ENCODE assay signal across 1 cellular context in the genomic region with DNA sequence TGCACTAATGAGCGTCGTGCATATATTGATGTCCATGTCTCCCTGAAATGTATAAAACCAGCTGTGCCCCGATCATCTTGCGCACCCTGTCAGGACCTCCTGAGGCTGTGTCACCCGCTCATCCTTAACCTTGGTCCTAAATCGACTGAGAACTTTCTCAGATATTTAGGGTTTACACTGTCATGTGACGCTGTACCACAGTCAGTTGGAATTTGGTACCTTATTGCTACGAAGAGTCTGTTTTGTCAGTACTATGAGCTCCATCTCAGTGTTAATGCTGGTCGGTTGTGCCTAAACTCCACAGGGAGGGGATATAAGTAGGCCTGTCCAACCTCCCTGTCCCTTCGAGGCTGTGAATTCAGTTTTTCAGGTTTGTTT.
TF ChIP-seq lines count a peak whose summit lies in the region.

No MANE protein-coding gene starts in this region.

TF ChIP-seq in HepG2, 621 proteins besides CTCF, POLR2A, EP300 and RAD21:
- TF ChIP-seq ZFX (CRISPR knock-in tag; IDR thresholded peaks at IDR 0.05; ENCODE audit: low read depth) (peak; percentile 4; the same call in 1 of the 2 replicates), NR2F1 (CRISPR knock-in tag; IDR thresholded peaks at IDR 0.05) (no peak), ELF3 (CRISPR knock-in tag; IDR thresholded peaks at IDR 0.05) (0 out of 2 replicates have a peak, but pooled peaks have one; percentile 7), ATRX (CRISPR knock-in tag; IDR thresholded peaks at IDR 0.05; ENCODE audit: borderline replicate concordance) (no peak), ZNF841 (CRISPR knock-in tag; IDR thresholded peaks at IDR 0.05; ENCODE audit: borderline replicate concordance) (no peak), TAF1 (CRISPR knock-in tag; IDR thresholded peaks at IDR 0.05) (0 out of 2 replicates have a peak, but pooled peaks have one; percentile 6), CREM (IDR thresholded peaks at IDR 0.05) (no peak), CREM (CRISPR knock-in tag; IDR thresholded peaks at IDR 0.05) (no peak), GFI1 (CRISPR knock-in tag; IDR thresholded peaks at IDR 0.05; ENCODE audit: borderline replicate concordance) (peak; percentile 24; the same call in 1 of the 2 replicates)
- TF ChIP-seq, protein P1, sequence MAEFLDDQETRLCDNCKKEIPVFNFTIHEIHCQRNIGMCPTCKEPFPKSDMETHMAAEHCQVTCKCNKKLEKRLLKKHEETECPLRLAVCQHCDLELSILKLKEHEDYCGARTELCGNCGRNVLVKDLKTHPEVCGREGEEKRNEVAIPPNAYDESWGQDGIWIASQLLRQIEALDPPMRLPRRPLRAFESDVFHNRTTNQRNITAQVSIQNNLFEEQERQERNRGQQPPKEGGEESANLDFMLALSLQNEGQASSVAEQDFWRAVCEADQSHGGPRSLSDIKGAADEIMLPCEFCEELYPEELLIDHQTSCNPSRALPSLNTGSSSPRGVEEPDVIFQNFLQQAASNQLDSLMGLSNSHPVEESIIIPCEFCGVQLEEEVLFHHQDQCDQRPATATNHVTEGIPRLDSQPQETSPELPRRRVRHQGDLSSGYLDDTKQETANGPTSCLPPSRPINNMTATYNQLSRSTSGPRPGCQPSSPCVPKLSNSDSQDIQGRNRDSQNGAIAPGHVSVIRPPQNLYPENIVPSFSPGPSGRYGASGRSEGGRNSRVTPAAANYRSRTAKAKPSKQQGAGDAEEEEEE (CRISPR knock-in tag; IDR thresholded peaks at IDR 0.05; ENCODE audit: borderline replicate concordance), result no peak
